Comparison of ENCODE assay signal across 8 cellular contexts in genomic region chr6:37207903-37208456, GRCh38. TPM values are rescaled to one million over a fixed set of nuclear protein-coding genes. Genes with fewer than 3 reads are reported as not detected.
A peak's percentile ranks its signal among the peaks of the same experiment; 100 is the strongest.
DNase-seq lines count a peak whose midpoint lies in the region; ATAC-seq and TF ChIP-seq lines count a peak whose summit lies in the region.

No MANE protein-coding gene starts in this region.

- no peaks in the 10 kb centered on the region for H3K9me3 ChIP-seq in SU-DHL-6 (ENCODE audit: insufficient read depth, low read length)
- H3K9me3 ChIP-seq in prostate gland: no peaks in the 10 kb centered on the region
- no peaks in the 10 kb centered on the region for H3K9me3 ChIP-seq in vagina

- H3K27ac Mint-ChIP-seq in activated naive CD4-positive, alpha-beta T cell treated with anti-CD3 and anti-CD28 coated beads, Interleukin-2, amount 50 U/mL, for 72 hours: peak overlapping the region; percentile 75 to 85

- TF ChIP-seq POLR2A in prostate gland (IDR thresholded peaks at IDR 0.05) (no peak), vagina (IDR thresholded peaks at IDR 0.05) (no peak)

- H3K79me2 ChIP-seq in SU-DHL-6 (ENCODE audit: insufficient read depth, low read length): no peaks in the 10 kb centered on the region

- H3K9me2 ChIP-seq in SU-DHL-6 (replicated peaks; ENCODE audit: insufficient read depth, low read length): no peaks in the 10 kb centered on the region

- 67% methylated on average over 7 of the region's 7 CpGs for WGBS in prostate gland

- ATAC-seq in GM21423 (IDR thresholded peaks at IDR 0.05; ENCODE audit: unreplicated experiment): peak; percentile 66
- ATAC-seq in activated naive CD4-positive, alpha-beta T cell treated with anti-CD3 and anti-CD28 coated beads, Interleukin-2, amount 50 U/mL, for 72 hours: peak; percentile 58 to 65
- ATAC-seq in Right ventricle myocardium inferior: peak; percentile 67

- H3K4me2 ChIP-seq in SU-DHL-6 (ENCODE audit: low read depth, low read length, poor library complexity, severe bottlenecking): no peak overlapping the region

- DNase-seq in AML-193 (lab: John Stamatoyannopoulos, UW) (peak; percentile 91 to 93), NCI-H1417 (lab: John Stamatoyannopoulos, UW) (peak; percentile 76 to 88 (median 77)), Right ventricle myocardium inferior (ENCODE audit: missing footprints) (peak; percentile 91), prostate gland (ENCODE audit: low spot score) (peak; percentile 61), vagina (ENCODE audit: extremely low spot score in 2 of 2) (no peak)
- peak; percentile 90 for DNase-seq in activated naive CD4-positive, alpha-beta T cell treated with anti-CD3 and anti-CD28 coated beads, Interleukin-2, amount 50 U/mL, for 72 hours (ENCODE audit: low spot score in 2 of 2)

- H3F3A ChIP-seq in SU-DHL-6 (ENCODE audit: insufficient read depth): no peaks in the 10 kb centered on the region

- TF ChIP-seq CTCF in SU-DHL-6 (IDR thresholded peaks at IDR 0.05; ENCODE audit: insufficient read depth, low read length, poor library complexity, severe bottlenecking) (peak; percentile 97), prostate gland (IDR thresholded peaks at IDR 0.05) (peak; percentile 16 to 86 (median 57)), vagina (IDR thresholded peaks at IDR 0.05) (peak; percentile 35 to 72 (median 72))

- H3K36me3 ChIP-seq in SU-DHL-6 (ENCODE audit: low read length) (no peaks in the 10 kb centered on the region), prostate gland (no peaks in the 10 kb centered on the region), vagina (no peaks in the 10 kb centered on the region)

- no peaks in the 10 kb centered on the region for H3K27me3 ChIP-seq in SU-DHL-6 (ENCODE audit: low read length)
- no peaks in the 10 kb centered on the region for H3K27me3 ChIP-seq in prostate gland (replicated peaks; ENCODE audit: insufficient read depth)
- H3K27me3 ChIP-seq in vagina: no peaks in the 10 kb centered on the region

- H3K36me3 Mint-ChIP-seq in activated naive CD4-positive, alpha-beta T cell treated with anti-CD3 and anti-CD28 coated beads, Interleukin-2, amount 50 U/mL, for 72 hours: no peaks in the 10 kb centered on the region

- no peak overlapping the region for H2AFZ ChIP-seq in SU-DHL-6 (ENCODE audit: low read depth, low read length, severe bottlenecking)

- no peaks in the 10 kb centered on the region for H3K9me3 Mint-ChIP-seq in activated naive CD4-positive, alpha-beta T cell treated with anti-CD3 and anti-CD28 coated beads, Interleukin-2, amount 50 U/mL, for 72 hours

- H3K4me3 ChIP-seq in SU-DHL-6 (ENCODE audit: insufficient read depth, low read length, poor library complexity, severe bottlenecking): no peak overlapping the region
- H3K4me3 ChIP-seq in prostate gland: no peak overlapping the region
- no peak overlapping the region for H3K4me3 ChIP-seq in vagina

- no peaks in the 10 kb centered on the region for H4K20me1 ChIP-seq in SU-DHL-6 (ENCODE audit: low read depth, low read length)

- H3K27ac ChIP-seq in SU-DHL-6 (ENCODE audit: low read depth, low read length) (no peak overlapping the region), prostate gland (no peak overlapping the region), vagina (no peak overlapping the region)

- H3K9ac ChIP-seq in SU-DHL-6 (ENCODE audit: low read length): no peak overlapping the region

- H3K4me1 ChIP-seq in prostate gland (replicated peaks) (no peaks in the 10 kb centered on the region), vagina (peaks cover 6% of the 10 kb centered on the region)

- intact Hi-C loops in Right ventricle myocardium inferior (cut with DNase I) (no loop called here), prostate gland (cut with DNase I) (loop anchor here (2.0 to 10.0 kb wide), 3 partner anchors 35 to 443 kb away; no protein-coding TSS in a partner anchor), vagina (cut with DNase I) (no loop called here)

RNA-seq across cellular contexts. Expression of gene PIM1, which starts 38.0 kb away (rescaled TPM):
- total RNA-seq in activated naive CD4-positive, alpha-beta T cell treated with anti-CD3 and anti-CD28 coated beads, Interleukin-2, amount 50 U/mL, for 72 hours: 100 to 1,000 TPM; 280 to 408 TPM
- total RNA-seq in Right ventricle myocardium inferior: 27.8 TPM
- 10 to 100 TPM in 1 of 2 donors, 1 to 10 TPM in 1; 4.8 to 35.3 TPM for total RNA-seq in prostate gland
- total RNA-seq in vagina: 74.2 TPM

RNA-seq across cellular contexts. Expression of gene TBC1D22B, which starts 49.6 kb away (rescaled TPM):
- total RNA-seq in activated naive CD4-positive, alpha-beta T cell treated with anti-CD3 and anti-CD28 coated beads, Interleukin-2, amount 50 U/mL, for 72 hours: 10 to 100 TPM; 15.6 to 19.4 TPM
- 6.3 TPM for total RNA-seq in Right ventricle myocardium inferior
- 10 to 100 TPM; 10.7 to 27.0 TPM for total RNA-seq in prostate gland
- 12.5 TPM for total RNA-seq in vagina

RNA-seq across cellular contexts. Expression of gene TMEM217, which starts 50.0 kb away (rescaled TPM):
- 1 to 10 TPM; 2.0 to 9.6 TPM for total RNA-seq in activated naive CD4-positive, alpha-beta T cell treated with anti-CD3 and anti-CD28 coated beads, Interleukin-2, amount 50 U/mL, for 72 hours
- total RNA-seq in Right ventricle myocardium inferior (0.30 TPM), prostate gland (1 to 10 TPM in 1 of 2 donors, under 1 TPM in 1; 0.50 to 7.3 TPM), vagina (not detected)

Comparison
In these comparisons a context has a peak if more than half of its experiments do, and no peak if none do; other contexts are left out.
1. DNase-seq: peak in AML-193 (2 of 2), NCI-H1417 (3 of 3), activated naive CD4-positive, alpha-beta T cell treated with anti-CD3 and anti-CD28 coated beads, Interleukin-2, amount 50 U/mL, for 72 hours (2 of 2), Right ventricle myocardium inferior (single experiment) and prostate gland (single experiment); none in vagina (0 of 2).
2. Peak in every context shown above with its lines, with median percentiles within 50 percentile points of each other: ATAC-seq and CTCF ChIP-seq.